ENCODE assay signal across 26 cellular contexts in the genomic region with DNA sequence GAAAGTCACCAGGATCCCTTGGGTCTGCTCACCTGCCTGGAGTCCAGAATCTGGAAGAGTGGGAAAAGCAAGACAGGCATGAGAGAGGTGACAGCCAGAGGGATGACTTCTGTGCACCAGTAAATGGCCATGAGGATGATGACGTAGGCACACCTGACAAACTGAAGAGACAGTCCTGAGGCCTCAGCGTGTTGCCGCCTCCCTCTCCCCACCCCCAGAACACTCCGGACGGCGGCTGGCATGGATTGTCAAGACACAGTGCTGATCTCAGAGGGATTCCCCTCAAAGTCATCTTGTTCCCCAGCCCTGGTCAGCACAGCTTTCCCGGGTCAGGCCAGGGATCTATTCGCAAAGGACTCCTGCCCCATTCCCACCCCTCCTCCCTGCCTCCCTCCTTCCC. TPM values are rescaled to one million over a fixed set of nuclear protein-coding genes. Genes with fewer than 3 reads are reported as not detected.
"Had no signal": no experiment of that assay in that cellular context is flagged by ENCODE, and none has a peak within 500 bp of the region (broad histone marks: within the 10 kb centered on the region; RNA-seq: fewer than 3 reads in every experiment).

No MANE protein-coding gene starts in this region.

- H3K9me3 ChIP-seq: SK-N-SH had no signal

- H3K27ac Mint-ChIP-seq: activated CD8-positive, alpha-beta T cell treated with anti-CD3 and anti-CD28 coated beads, Interleukin-2, amount 10 ng/mL, durations not matched to agents 7 days and 5 days; activated naive CD4-positive, alpha-beta T cell treated with anti-CD3 and anti-CD28 coated beads, Interleukin-2, amount 10 ng/mL, durations not matched to agents 7 days and 5 days; activated naive CD8-positive, alpha-beta T cell treated with anti-CD3 and anti-CD28 coated beads for 36 hours; activated T-cell treated with anti-CD3 and anti-CD28 coated beads, Interleukin-2, amount 50 U/mL, for 72 hours; activated T-helper 2 cell treated with anti-CD3 and anti-CD28 coated beads, Interferon-gamma antibody, Interleukin-2, Interleukin-4, amounts not matched to agents 10 μg/mL and 5 μg/mL and 100 μg/mL, durations not matched to agents 14 hours and 24 hours and 36 hours had no signal

- H3K36me3 Mint-ChIP-seq: activated naive CD4-positive, alpha-beta T cell treated with anti-CD3 and anti-CD28 coated beads, Interleukin-2, amount 10 ng/mL, durations not matched to agents 7 days and 5 days; activated naive CD8-positive, alpha-beta T cell treated with anti-CD3 and anti-CD28 coated beads for 36 hours had no signal

- ATAC-seq: activated CD4-positive, CD25-positive, alpha-beta regulatory T cell treated with anti-CD3 and anti-CD28 coated beads, Interleukin-2, amount 50 U/mL, for 24 hours; activated CD8-positive, alpha-beta T cell treated with anti-CD3 and anti-CD28 coated beads, Interleukin-2, amount 10 ng/mL, durations not matched to agents 7 days and 5 days; activated T-cell treated with anti-CD3 and anti-CD28 coated beads, Interleukin-2, amount 50 U/mL, for 72 hours; Panc1; Right ventricle myocardium inferior had no signal

- H3K4me1 Mint-ChIP-seq: activated naive CD8-positive, alpha-beta T cell treated with anti-CD3 and anti-CD28 coated beads for 36 hours had no signal

- DNase-seq: activated CD4-positive, alpha-beta T cell treated with anti-CD3 and anti-CD28 coated beads for 4 hours; activated CD4-positive, alpha-beta T cell treated with anti-CD3 and anti-CD28 coated beads, Interleukin-2, amount 50 U/mL, for 4 hours; activated CD8-positive, alpha-beta T cell treated with anti-CD3 and anti-CD28 coated beads, Interleukin-2, amount 10 ng/mL, durations not matched to agents 7 days and 5 days; activated gamma-delta T cell treated with Interleukin-2 at 50 U/mL for 16 hours; activated naive CD4-positive, alpha-beta T cell treated with anti-CD3 and anti-CD28 coated beads, Interleukin-2, amount 10 ng/mL, durations not matched to agents 7 days and 5 days; activated naive CD8-positive, alpha-beta T cell treated with anti-CD3 and anti-CD28 coated beads for 36 hours; activated T-cell treated with anti-CD3 and anti-CD28 coated beads, Interleukin-2, amount 50 U/mL, for 72 hours; anterior cingulate cortex; Kasumi-1; KBM-7; NCI-H1105 treated with DMSO at 0.1 percent for 48 hours; NCI-H1436 treated with DMSO at 0.1 percent for 48 hours; NCI-H187; NCI-H2081; NCI-H510A treated with DMSO at 0.1 percent for 48 hours; NCI-H69; NK-92 treated with Interleukin-12 subunit alpha and Interleukin-12 subunit beta, amount 100 ng/mL, for 24 hours; OCI-M1; RPMI8226; SK-N-SH; SW 1271 had no signal

- H3K9me3 Mint-ChIP-seq: activated naive CD4-positive, alpha-beta T cell treated with anti-CD3 and anti-CD28 coated beads, Interleukin-2, amount 10 ng/mL, durations not matched to agents 7 days and 5 days; activated naive CD8-positive, alpha-beta T cell treated with anti-CD3 and anti-CD28 coated beads for 36 hours; activated T-cell treated with anti-CD3 and anti-CD28 coated beads, Interleukin-2, amount 50 U/mL, for 72 hours; activated T-helper 2 cell treated with anti-CD3 and anti-CD28 coated beads, Interferon-gamma antibody, Interleukin-2, Interleukin-4, amounts not matched to agents 10 μg/mL and 5 μg/mL and 100 μg/mL, durations not matched to agents 14 hours and 24 hours and 36 hours had no signal

- H3K9ac ChIP-seq: SK-N-SH had no signal

- H3K9me2 ChIP-seq: SK-N-SH had no signal

- H3K4me2 ChIP-seq: SK-N-SH had no signal

- H3K4me3 Mint-ChIP-seq: activated CD8-positive, alpha-beta T cell treated with anti-CD3 and anti-CD28 coated beads, Interleukin-2, amount 10 ng/mL, durations not matched to agents 7 days and 5 days; activated naive CD4-positive, alpha-beta T cell treated with anti-CD3 and anti-CD28 coated beads, Interleukin-2, amount 10 ng/mL, durations not matched to agents 7 days and 5 days; activated naive CD8-positive, alpha-beta T cell treated with anti-CD3 and anti-CD28 coated beads for 36 hours; activated T-cell treated with anti-CD3 and anti-CD28 coated beads, Interleukin-2, amount 50 U/mL, for 72 hours had no signal

RNA-seq across cellular contexts. Expression of a gene that starts 6.2 kb away (rescaled TPM):
- total RNA-seq: activated CD8-positive, alpha-beta T cell treated with anti-CD3 and anti-CD28 coated beads, Interleukin-2, amount 10 ng/mL, durations not matched to agents 7 days and 5 days; activated naive CD8-positive, alpha-beta T cell treated with anti-CD3 and anti-CD28 coated beads for 36 hours; activated T-helper 2 cell treated with anti-CD3 and anti-CD28 coated beads, Interferon-gamma antibody, Interleukin-2, Interleukin-4, amounts not matched to agents 10 μg/mL and 5 μg/mL and 100 μg/mL, durations not matched to agents 14 hours and 24 hours and 36 hours; Right ventricle myocardium inferior; T-helper 1 cell treated with Interleukin-12 subunit alpha and Interleukin-12 subunit beta and Interleukin-4 antibody, amounts not matched to agents 30 ng/mL and 1 ng/mL, for 36 hours had no signal
- polyA plus RNA-seq: SK-N-SH had no signal
